In the genomic region with DNA sequence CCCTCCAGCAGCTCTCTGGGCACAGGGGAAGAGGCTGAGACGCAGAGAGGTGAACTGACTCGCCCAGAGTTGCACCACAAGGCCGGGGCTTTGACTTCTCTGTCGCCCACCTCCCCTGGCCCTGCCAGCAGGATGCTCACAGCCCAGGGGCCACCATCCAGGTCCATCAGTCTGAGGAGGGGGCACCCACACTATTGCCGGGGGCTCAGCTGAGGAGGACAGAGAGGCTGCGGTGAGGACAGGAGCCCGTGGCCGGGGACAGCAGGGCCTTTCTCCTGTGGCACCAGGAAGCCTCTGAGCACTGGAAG, we compare ENCODE assay signal across 9 cellular contexts. TPM values are rescaled to one million over a fixed set of nuclear protein-coding genes. Genes with fewer than 3 reads are reported as not detected.
DNase-seq lines count a peak whose midpoint lies in the region; ATAC-seq and TF ChIP-seq lines count a peak whose summit lies in the region.
"Had no signal": no experiment of that assay in that cellular context is flagged by ENCODE, and none has a peak within 500 bp of the region (broad histone marks: within the 10 kb centered on the region; RNA-seq: fewer than 3 reads in every experiment).

No MANE protein-coding gene starts in this region.

- H3K36me3 Mint-ChIP-seq in activated naive CD8-positive, alpha-beta T cell treated with anti-CD3 and anti-CD28 coated beads, Interleukin-2, amount 10 ng/mL, durations not matched to agents 7 days and 5 days: peaks cover 9% of the 10 kb centered on the region
- H3K36me3 Mint-ChIP-seq in H9 (ENCODE audit: insufficient read depth in 1 of 3, low read depth in 3 of 3): 0 out of 7 replicates have a peak, but pooled peaks cover 0 to 2% (median 0%) of the 10 kb centered on the region in 3 experiments

- intact Hi-C loops in testis (cut with DNase I; ENCODE audit: low total_unique reads): loop anchor here (5.0 kb wide), 1 partner anchor 131 kb away; no protein-coding TSS in a partner anchor

- no peak overlapping the region for H3K18ac ChIP-seq in H9 (ENCODE audit: insufficient read length, low read depth, low read length)

- H4K8ac ChIP-seq in H9 (replicated peaks; ENCODE audit: insufficient read length, low read depth, low read length): no peak overlapping the region

- TF ChIP-seq CTCF in lung (IDR thresholded peaks at IDR 0.05; ENCODE audit: control extremely low read depth, extremely low read depth) (no peak), testis (IDR thresholded peaks at IDR 0.05) (no peak), H9 (conservative IDR thresholded peaks at IDR 0.05) (no peak)

- POLR2A ChIA-PET in activated naive CD8-positive, alpha-beta T cell treated with anti-CD3 and anti-CD28 coated beads, Interleukin-2, amount 10 ng/mL, durations not matched to agents 7 days and 5 days (lab: Charles Lee): interaction anchor here (0.6 to 16.5 kb wide), 19 partner anchors 11 to 229 kb away, joined by 3 to 275 read pairs (median 6); a partner anchor contains a TSS

- H3K79me2 ChIP-seq in H9 (ENCODE audit: insufficient read depth, low read length): no peaks in the 10 kb centered on the region

- peak overlapping the region; percentile 0 to 93 for H3K27ac ChIP-seq in lung (ENCODE audit: low read depth in 1 of 2, low read length in 1 of 2)
- peak overlapping the region; percentile 0 to 7 for H3K27ac ChIP-seq in testis
- H3K27ac ChIP-seq in H9 (ENCODE audit: insufficient read length, low read depth, low read length): no peak overlapping the region

- H2BK120ac ChIP-seq in H9 (ENCODE audit: low read depth, low read length, poor library complexity, severe bottlenecking): no peak overlapping the region

- H3K27me3 Mint-ChIP-seq in activated naive CD8-positive, alpha-beta T cell treated with anti-CD3 and anti-CD28 coated beads, Interleukin-2, amount 10 ng/mL, durations not matched to agents 7 days and 5 days: no peaks in the 10 kb centered on the region
- peaks cover 1% of the 10 kb centered on the region; the same call in 1 of the 2 replicates for H3K27me3 Mint-ChIP-seq in H9 (ENCODE audit: low read depth)

- ATAC-seq in activated naive CD8-positive, alpha-beta T cell treated with anti-CD3 and anti-CD28 coated beads, Interleukin-2, amount 10 ng/mL, durations not matched to agents 7 days and 5 days (ENCODE audit: low read depth): no peak
- ATAC-seq in lung (ENCODE audit: insufficient read depth, low FRiP score): no peak
- no peak for ATAC-seq in GM21717 (IDR thresholded peaks at IDR 0.05; ENCODE audit: unreplicated experiment)

- DNase-seq in activated effector memory CD4-positive, alpha-beta T cell treated with anti-CD3 and anti-CD28 coated beads, Interleukin-2, amount 50 U/mL, for 16 hours: peak; percentile 72
- no peak for DNase-seq in activated effector memory CD4-positive, alpha-beta T cell treated with Interleukin-2 at 50 U/mL for 16 hours
- DNase-seq in activated naive CD8-positive, alpha-beta T cell treated with anti-CD3 and anti-CD28 coated beads, Interleukin-2, amount 10 ng/mL, durations not matched to agents 7 days and 5 days: no peak
- DNase-seq in lung (ENCODE audit: low spot score) (no peak), testis (no peak), AG08395 (ENCODE audit: low spot score) (no peak), H9 (no peak)

- H3K36me3 ChIP-seq in lung (ENCODE audit: control insufficient read depth in 2 of 2, insufficient read depth in 2 of 2, low read length in 2 of 2) (peaks cover 0 to 16% of the 10 kb centered on the region in 2 donors), testis (ENCODE audit: low read depth, missing control alignments) (no peaks in the 10 kb centered on the region)

- no peak overlapping the region for H3K4ac ChIP-seq in H9 (ENCODE audit: low read depth, low read length)

- H2BK12ac ChIP-seq in H9 (ENCODE audit: insufficient read length, low read depth, low read length): no peak overlapping the region

- peak overlapping the region; percentile 100 for H3K27ac Mint-ChIP-seq in activated naive CD8-positive, alpha-beta T cell treated with anti-CD3 and anti-CD28 coated beads, Interleukin-2, amount 10 ng/mL, durations not matched to agents 7 days and 5 days
- H3K27ac Mint-ChIP-seq in H9: no peak overlapping the region

- H3K14ac ChIP-seq in H9 (ENCODE audit: insufficient read depth, low read length): no peak overlapping the region; the same call in 1 of the 2 replicates

- H3K4me3 ChIP-seq in lung: no peak overlapping the region
- H3K4me3 ChIP-seq in testis: no peak overlapping the region
- H3K4me3 ChIP-seq: pancreas had no signal

- 81 to 85% methylated on average over 8 of the region's 8 CpGs for WGBS in lung, 2 donors
- WGBS in testis, 2 donors: 87 to 98% methylated on average over 8 of the region's 8 CpGs
- WGBS in H9 (ENCODE audit: extremely low coverage, insufficient read length, low lambda C conversion rate): no CpG with 5 or more reads among the region's 8 CpGs

- no peak overlapping the region for H3K4me2 ChIP-seq in H9 (ENCODE audit: insufficient read depth, insufficient read length, low read length)

- no peak overlapping the region for H2AK5ac ChIP-seq in H9 (ENCODE audit: insufficient read length, low read length)

- H2BK15ac ChIP-seq in H9 (ENCODE audit: low read depth, low read length): no peak overlapping the region

- H3K23me2 ChIP-seq in H9 (ENCODE audit: insufficient read length, low read depth, low read length, poor library complexity, severe bottlenecking): no peaks in the 10 kb centered on the region

- H4K5ac ChIP-seq in H9 (ENCODE audit: insufficient read length, low read depth, low read length): no peak overlapping the region

- H4K91ac ChIP-seq in H9 (ENCODE audit: insufficient read length, low read depth, low read length): no peak overlapping the region

- peaks cover 0 to 25% of the 10 kb centered on the region in 2 donors for H3K4me1 ChIP-seq in lung (ENCODE audit: control insufficient read depth in 2 of 2, insufficient read depth in 2 of 2, low read length in 2 of 2)
- peaks cover 26% of the 10 kb centered on the region for H3K4me1 ChIP-seq in testis
- no peaks in the 10 kb centered on the region for H3K4me1 ChIP-seq in H9 (ENCODE audit: insufficient read depth, low read length)

- no peak for TF ChIP-seq POLR2A in testis (IDR thresholded peaks at IDR 0.05)

- H3K27me3 ChIP-seq in lung (ENCODE audit: control insufficient read depth, insufficient read depth): no peaks in the 10 kb centered on the region
- H3K27me3 ChIP-seq in testis: no peaks in the 10 kb centered on the region
- no peaks in the 10 kb centered on the region for H3K27me3 ChIP-seq in H9 (ENCODE audit: insufficient read depth, low read length)
- H3K27me3 ChIP-seq: pancreas had no signal

- no peak overlapping the region for H3K56ac ChIP-seq in H9 (ENCODE audit: insufficient read length, low read depth, low read length)

- no peak overlapping the region for H2BK20ac ChIP-seq in H9 (ENCODE audit: low read depth, low read length, poor library complexity, severe bottlenecking)

- no peak overlapping the region for H2BK5ac ChIP-seq in H9 (ENCODE audit: insufficient read length, low read length)

- no peak overlapping the region for H3K9ac ChIP-seq in H9 (ENCODE audit: extremely low read depth, insufficient read length, low read length)

- no peak overlapping the region for H3T11ph ChIP-seq in H9 (ENCODE audit: low read length)

- peaks cover 82% of the 10 kb centered on the region for H3K4me1 Mint-ChIP-seq in activated naive CD8-positive, alpha-beta T cell treated with anti-CD3 and anti-CD28 coated beads, Interleukin-2, amount 10 ng/mL, durations not matched to agents 7 days and 5 days
- peaks cover 9 to 21% of the 10 kb centered on the region in 2 experiments for H3K4me1 Mint-ChIP-seq in H9

- H2AFZ ChIP-seq in H9 (ENCODE audit: low read length): no peak overlapping the region

- no peak overlapping the region for H3K23ac ChIP-seq in H9 (ENCODE audit: insufficient read length, low read depth, low read length)

- H3K4me3 Mint-ChIP-seq in activated naive CD8-positive, alpha-beta T cell treated with anti-CD3 and anti-CD28 coated beads, Interleukin-2, amount 10 ng/mL, durations not matched to agents 7 days and 5 days: peak overlapping the region; percentile 76
- H3K4me3 Mint-ChIP-seq in H9: no peak overlapping the region

- no peaks in the 10 kb centered on the region for H4K20me1 ChIP-seq in H9 (ENCODE audit: control insufficient read depth, insufficient read depth, insufficient read length)

- no peaks in the 10 kb centered on the region for H3K9me3 Mint-ChIP-seq in activated naive CD8-positive, alpha-beta T cell treated with anti-CD3 and anti-CD28 coated beads, Interleukin-2, amount 10 ng/mL, durations not matched to agents 7 days and 5 days
- no peaks in the 10 kb centered on the region for H3K9me3 Mint-ChIP-seq in H9

- H3K9me3 ChIP-seq in lung (ENCODE audit: control insufficient read depth in 2 of 2, insufficient read depth in 1 of 2, low read length in 1 of 2) (no peaks in the 10 kb centered on the region), testis (no peaks in the 10 kb centered on the region), H9 (ENCODE audit: control insufficient read depth, low read depth, low read length) (no peaks in the 10 kb centered on the region)
- H3K9me3 ChIP-seq: pancreas had no signal

- no peaks in the 10 kb centered on the region for H3K79me1 ChIP-seq in H9 (ENCODE audit: insufficient read depth, low read depth, low read length, poor library complexity, severe bottlenecking)

RNA-seq across cellular contexts. Expression of a gene that starts 32.6 kb away (rescaled TPM):
- 10 to 100 TPM; 20.1 to 21.8 TPM for total RNA-seq in activated naive CD8-positive, alpha-beta T cell treated with anti-CD3 and anti-CD28 coated beads, Interleukin-2, amount 10 ng/mL, durations not matched to agents 7 days and 5 days
- total RNA-seq in lung (1 to 10 TPM; 4.6 to 7.0 TPM), testis (10 to 100 TPM in 1 of 2 donors, 1 to 10 TPM in 1; 8.3 to 14.7 TPM), H9 (2021) (15.2 and 15.5 TPM in 2 replicates)
- polyA plus RNA-seq in lung (1 to 10 TPM; 2.6 to 4.8 TPM), testis (ENCODE audit: insufficient read depth, low read depth, low replicate concordance) (5.7 TPM)

RNA-seq across cellular contexts. Expression of a gene that starts 32.7 kb away (rescaled TPM):
- total RNA-seq in activated naive CD8-positive, alpha-beta T cell treated with anti-CD3 and anti-CD28 coated beads, Interleukin-2, amount 10 ng/mL, durations not matched to agents 7 days and 5 days: 10 to 100 TPM; 69.0 to 75.6 TPM
- total RNA-seq in lung (10 to 100 TPM; 37.4 to 59.1 TPM), testis (10 to 100 TPM; 58.1 to 71.1 TPM), H9 (2021) (19.3 and 25.3 TPM in 2 replicates)
- polyA plus RNA-seq in lung (10 to 100 TPM; 55.4 to 75.4 TPM), testis (ENCODE audit: insufficient read depth, low read depth, low replicate concordance) (135 TPM)
